23 cellular contexts compared by ENCODE assay signal in the genomic region with DNA sequence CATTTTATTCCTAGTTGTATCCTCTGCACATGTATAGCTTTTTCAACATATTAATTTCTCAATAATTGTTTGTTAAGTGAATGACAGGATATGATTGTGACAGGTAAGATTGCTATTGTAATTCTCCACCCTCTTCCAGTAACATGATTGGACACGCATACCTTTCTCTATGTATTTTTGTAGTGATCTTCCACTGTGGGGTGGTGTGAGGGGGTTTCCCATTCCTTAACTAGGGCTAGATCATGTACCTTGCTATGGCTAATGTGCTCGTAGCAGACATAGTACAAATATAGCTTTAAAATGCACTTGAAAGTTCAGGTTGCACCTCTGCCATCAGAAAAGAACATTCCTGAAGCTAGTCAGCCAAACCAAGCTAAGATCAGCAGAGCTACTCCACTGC.
"Had no signal": no experiment of that assay in that cellular context is flagged by ENCODE, and none has a peak within 500 bp of the region (broad histone marks: within the 10 kb centered on the region; RNA-seq: fewer than 3 reads in every experiment).

No MANE protein-coding gene starts in this region.

- H3K27me3 ChIP-seq: SJSA1 had no signal

- H3K9me3 ChIP-seq: SJSA1 had no signal

- H3K4me1 ChIP-seq: SJSA1 had no signal

- ATAC-seq: HepG2, Panc1, PC-3 had no signal

- DNase-seq: IMR-90, Karpas-422, KG1, MM.1S, NCI-H1092 treated with DMSO at 0.1 percent for 48 hours, NCI-H1436, NCI-H187, NCI-H2029, NCI-H2081 treated with DMSO at 0.1 percent for 48 hours, NCI-H2171, NCI-H226, NCI-H446, NCI-H510A, NCI-H524 treated with DMSO at 0.1 percent for 48 hours, NCI-H69, NCI-H774, Right ventricle myocardium superior, SIG-M5 had no signal

- H3K4me3 ChIP-seq: SJSA1, SK-N-MC had no signal

- H3K36me3 ChIP-seq: SJSA1 had no signal

- H3K27ac ChIP-seq: SJSA1, SK-N-MC had no signal
